Comparison of ENCODE assay signal across 2 cellular contexts in the genomic region with DNA sequence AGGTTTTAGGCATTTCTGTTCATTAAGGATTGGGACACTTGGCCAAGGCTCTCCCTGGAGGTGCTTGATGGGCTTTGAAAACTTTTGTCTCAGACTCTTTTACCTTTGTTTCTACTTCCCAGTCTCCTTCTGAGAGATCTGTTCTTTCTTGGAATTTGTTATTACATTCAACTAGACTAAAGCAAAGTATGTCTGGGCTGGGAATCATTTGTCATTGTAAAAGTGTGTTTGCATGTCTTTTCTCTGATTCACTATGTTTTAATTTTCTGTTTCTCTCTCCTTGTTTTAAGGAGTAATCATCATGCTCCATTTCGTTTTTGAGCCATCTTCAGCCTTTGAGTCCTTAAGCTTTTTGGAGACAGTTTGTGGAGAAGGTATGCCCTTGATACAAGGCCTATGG.
TF ChIP-seq lines count a peak whose summit lies in the region.

No MANE protein-coding gene starts in this region.

TF ChIP-seq in IMR-90, 13 proteins besides CTCF, POLR2A, EP300 and RAD21:
- TF ChIP-seq BHLHE40 (IDR thresholded peaks at IDR 0.05; ENCODE audit: low read depth, low read length) (no peak), MXI1 (IDR thresholded peaks at IDR 0.05; ENCODE audit: borderline replicate concordance, low read depth, low read length) (no peak), MAZ (IDR thresholded peaks at IDR 0.05; ENCODE audit: borderline replicate concordance, low read depth, low read length) (no peak), CEBPB (IDR thresholded peaks at IDR 0.05; ENCODE audit: low read depth, low read length) (no peak), NFE2L2 (IDR thresholded peaks at IDR 0.05; ENCODE audit: low read depth, low read length) (no peak), CHD1 (IDR thresholded peaks at IDR 0.05; ENCODE audit: low read depth, low read length) (no peak), MAFK (IDR thresholded peaks at IDR 0.05; ENCODE audit: low read depth, low read length) (no peak), RCOR1 (IDR thresholded peaks at IDR 0.05; ENCODE audit: insufficient replicate concordance, low read length) (no peak)
- TF ChIP-seq, protein P1, sequence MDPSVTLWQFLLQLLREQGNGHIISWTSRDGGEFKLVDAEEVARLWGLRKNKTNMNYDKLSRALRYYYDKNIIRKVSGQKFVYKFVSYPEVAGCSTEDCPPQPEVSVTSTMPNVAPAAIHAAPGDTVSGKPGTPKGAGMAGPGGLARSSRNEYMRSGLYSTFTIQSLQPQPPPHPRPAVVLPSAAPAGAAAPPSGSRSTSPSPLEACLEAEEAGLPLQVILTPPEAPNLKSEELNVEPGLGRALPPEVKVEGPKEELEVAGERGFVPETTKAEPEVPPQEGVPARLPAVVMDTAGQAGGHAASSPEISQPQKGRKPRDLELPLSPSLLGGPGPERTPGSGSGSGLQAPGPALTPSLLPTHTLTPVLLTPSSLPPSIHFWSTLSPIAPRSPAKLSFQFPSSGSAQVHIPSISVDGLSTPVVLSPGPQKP (IDR thresholded peaks at IDR 0.05; ENCODE audit: borderline replicate concordance, low read depth, low read length): no peak

TF ChIP-seq in K562, 482 proteins besides CTCF, POLR2A, EP300 and RAD21:
- TF ChIP-seq MBD2 (IDR thresholded peaks at IDR 0.05; ENCODE audit: borderline replicate concordance, low read depth): no peak
- TF ChIP-seq ZBTB7A (IDR thresholded peaks at IDR 0.05; ENCODE audit: borderline replicate concordance, control insufficient read depth, low read depth, low read length): no peak
- TF ChIP-seq TEAD1 (CRISPR knock-in tag; IDR thresholded peaks at IDR 0.05): no peak
- TF ChIP-seq, protein P2, sequence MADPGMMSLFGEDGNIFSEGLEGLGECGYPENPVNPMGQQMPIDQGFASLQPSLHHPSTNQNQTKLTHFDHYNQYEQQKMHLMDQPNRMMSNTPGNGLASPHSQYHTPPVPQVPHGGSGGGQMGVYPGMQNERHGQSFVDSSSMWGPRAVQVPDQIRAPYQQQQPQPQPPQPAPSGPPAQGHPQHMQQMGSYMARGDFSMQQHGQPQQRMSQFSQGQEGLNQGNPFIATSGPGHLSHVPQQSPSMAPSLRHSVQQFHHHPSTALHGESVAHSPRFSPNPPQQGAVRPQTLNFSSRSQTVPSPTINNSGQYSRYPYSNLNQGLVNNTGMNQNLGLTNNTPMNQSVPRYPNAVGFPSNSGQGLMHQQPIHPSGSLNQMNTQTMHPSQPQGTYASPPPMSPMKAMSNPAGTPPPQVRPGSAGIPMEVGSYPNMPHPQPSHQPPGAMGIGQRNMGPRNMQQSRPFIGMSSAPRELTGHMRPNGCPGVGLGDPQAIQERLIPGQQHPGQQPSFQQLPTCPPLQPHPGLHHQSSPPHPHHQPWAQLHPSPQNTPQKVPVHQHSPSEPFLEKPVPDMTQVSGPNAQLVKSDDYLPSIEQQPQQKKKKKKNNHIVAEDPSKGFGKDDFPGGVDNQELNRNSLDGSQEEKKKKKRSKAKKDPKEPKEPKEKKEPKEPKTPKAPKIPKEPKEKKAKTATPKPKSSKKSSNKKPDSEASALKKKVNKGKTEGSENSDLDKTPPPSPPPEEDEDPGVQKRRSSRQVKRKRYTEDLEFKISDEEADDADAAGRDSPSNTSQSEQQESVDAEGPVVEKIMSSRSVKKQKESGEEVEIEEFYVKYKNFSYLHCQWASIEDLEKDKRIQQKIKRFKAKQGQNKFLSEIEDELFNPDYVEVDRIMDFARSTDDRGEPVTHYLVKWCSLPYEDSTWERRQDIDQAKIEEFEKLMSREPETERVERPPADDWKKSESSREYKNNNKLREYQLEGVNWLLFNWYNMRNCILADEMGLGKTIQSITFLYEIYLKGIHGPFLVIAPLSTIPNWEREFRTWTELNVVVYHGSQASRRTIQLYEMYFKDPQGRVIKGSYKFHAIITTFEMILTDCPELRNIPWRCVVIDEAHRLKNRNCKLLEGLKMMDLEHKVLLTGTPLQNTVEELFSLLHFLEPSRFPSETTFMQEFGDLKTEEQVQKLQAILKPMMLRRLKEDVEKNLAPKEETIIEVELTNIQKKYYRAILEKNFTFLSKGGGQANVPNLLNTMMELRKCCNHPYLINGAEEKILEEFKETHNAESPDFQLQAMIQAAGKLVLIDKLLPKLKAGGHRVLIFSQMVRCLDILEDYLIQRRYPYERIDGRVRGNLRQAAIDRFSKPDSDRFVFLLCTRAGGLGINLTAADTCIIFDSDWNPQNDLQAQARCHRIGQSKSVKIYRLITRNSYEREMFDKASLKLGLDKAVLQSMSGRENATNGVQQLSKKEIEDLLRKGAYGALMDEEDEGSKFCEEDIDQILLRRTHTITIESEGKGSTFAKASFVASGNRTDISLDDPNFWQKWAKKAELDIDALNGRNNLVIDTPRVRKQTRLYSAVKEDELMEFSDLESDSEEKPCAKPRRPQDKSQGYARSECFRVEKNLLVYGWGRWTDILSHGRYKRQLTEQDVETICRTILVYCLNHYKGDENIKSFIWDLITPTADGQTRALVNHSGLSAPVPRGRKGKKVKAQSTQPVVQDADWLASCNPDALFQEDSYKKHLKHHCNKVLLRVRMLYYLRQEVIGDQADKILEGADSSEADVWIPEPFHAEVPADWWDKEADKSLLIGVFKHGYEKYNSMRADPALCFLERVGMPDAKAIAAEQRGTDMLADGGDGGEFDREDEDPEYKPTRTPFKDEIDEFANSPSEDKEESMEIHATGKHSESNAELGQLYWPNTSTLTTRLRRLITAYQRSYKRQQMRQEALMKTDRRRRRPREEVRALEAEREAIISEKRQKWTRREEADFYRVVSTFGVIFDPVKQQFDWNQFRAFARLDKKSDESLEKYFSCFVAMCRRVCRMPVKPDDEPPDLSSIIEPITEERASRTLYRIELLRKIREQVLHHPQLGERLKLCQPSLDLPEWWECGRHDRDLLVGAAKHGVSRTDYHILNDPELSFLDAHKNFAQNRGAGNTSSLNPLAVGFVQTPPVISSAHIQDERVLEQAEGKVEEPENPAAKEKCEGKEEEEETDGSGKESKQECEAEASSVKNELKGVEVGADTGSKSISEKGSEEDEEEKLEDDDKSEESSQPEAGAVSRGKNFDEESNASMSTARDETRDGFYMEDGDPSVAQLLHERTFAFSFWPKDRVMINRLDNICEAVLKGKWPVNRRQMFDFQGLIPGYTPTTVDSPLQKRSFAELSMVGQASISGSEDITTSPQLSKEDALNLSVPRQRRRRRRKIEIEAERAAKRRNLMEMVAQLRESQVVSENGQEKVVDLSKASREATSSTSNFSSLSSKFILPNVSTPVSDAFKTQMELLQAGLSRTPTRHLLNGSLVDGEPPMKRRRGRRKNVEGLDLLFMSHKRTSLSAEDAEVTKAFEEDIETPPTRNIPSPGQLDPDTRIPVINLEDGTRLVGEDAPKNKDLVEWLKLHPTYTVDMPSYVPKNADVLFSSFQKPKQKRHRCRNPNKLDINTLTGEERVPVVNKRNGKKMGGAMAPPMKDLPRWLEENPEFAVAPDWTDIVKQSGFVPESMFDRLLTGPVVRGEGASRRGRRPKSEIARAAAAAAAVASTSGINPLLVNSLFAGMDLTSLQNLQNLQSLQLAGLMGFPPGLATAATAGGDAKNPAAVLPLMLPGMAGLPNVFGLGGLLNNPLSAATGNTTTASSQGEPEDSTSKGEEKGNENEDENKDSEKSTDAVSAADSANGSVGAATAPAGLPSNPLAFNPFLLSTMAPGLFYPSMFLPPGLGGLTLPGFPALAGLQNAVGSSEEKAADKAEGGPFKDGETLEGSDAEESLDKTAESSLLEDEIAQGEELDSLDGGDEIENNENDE (IDR thresholded peaks at IDR 0.05; ENCODE audit: low read depth, low read length): no peak
- no peak for TF ChIP-seq FOXJ3 (CRISPR knock-in tag; IDR thresholded peaks at IDR 0.05)
- TF ChIP-seq, protein P3, sequence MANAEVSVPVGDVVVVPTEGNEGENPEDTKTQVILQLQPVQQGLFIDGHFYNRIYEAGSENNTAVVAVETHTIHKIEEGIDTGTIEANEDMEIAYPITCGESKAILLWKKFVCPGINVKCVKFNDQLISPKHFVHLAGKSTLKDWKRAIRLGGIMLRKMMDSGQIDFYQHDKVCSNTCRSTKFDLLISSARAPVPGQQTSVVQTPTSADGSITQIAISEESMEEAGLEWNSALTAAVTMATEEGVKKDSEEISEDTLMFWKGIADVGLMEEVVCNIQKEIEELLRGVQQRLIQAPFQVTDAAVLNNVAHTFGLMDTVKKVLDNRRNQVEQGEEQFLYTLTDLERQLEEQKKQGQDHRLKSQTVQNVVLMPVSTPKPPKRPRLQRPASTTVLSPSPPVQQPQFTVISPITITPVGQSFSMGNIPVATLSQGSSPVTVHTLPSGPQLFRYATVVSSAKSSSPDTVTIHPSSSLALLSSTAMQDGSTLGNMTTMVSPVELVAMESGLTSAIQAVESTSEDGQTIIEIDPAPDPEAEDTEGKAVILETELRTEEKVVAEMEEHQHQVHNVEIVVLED (CRISPR knock-in tag; IDR thresholded peaks at IDR 0.05): no peak
- TF ChIP-seq, protein P4, sequence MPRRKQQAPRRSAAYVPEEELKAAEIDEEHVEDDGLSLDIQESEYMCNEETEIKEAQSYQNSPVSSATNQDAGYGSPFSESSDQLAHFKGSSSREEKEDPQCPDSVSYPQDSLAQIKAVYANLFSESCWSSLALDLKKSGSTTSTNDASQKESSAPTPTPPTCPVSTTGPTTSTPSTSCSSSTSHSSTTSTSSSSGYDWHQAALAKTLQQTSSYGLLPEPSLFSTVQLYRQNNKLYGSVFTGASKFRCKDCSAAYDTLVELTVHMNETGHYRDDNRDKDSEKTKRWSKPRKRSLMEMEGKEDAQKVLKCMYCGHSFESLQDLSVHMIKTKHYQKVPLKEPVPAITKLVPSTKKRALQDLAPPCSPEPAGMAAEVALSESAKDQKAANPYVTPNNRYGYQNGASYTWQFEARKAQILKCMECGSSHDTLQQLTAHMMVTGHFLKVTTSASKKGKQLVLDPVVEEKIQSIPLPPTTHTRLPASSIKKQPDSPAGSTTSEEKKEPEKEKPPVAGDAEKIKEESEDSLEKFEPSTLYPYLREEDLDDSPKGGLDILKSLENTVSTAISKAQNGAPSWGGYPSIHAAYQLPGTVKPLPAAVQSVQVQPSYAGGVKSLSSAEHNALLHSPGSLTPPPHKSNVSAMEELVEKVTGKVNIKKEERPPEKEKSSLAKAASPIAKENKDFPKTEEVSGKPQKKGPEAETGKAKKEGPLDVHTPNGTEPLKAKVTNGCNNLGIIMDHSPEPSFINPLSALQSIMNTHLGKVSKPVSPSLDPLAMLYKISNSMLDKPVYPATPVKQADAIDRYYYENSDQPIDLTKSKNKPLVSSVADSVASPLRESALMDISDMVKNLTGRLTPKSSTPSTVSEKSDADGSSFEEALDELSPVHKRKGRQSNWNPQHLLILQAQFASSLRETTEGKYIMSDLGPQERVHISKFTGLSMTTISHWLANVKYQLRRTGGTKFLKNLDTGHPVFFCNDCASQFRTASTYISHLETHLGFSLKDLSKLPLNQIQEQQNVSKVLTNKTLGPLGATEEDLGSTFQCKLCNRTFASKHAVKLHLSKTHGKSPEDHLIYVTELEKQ (CRISPR knock-in tag; IDR thresholded peaks at IDR 0.05): no peak
- TF ChIP-seq NCOR1 (IDR thresholded peaks at IDR 0.05): no peak
- TF ChIP-seq ADNP (tag; IDR thresholded peaks at IDR 0.05): no peak
- TF ChIP-seq, protein P5, sequence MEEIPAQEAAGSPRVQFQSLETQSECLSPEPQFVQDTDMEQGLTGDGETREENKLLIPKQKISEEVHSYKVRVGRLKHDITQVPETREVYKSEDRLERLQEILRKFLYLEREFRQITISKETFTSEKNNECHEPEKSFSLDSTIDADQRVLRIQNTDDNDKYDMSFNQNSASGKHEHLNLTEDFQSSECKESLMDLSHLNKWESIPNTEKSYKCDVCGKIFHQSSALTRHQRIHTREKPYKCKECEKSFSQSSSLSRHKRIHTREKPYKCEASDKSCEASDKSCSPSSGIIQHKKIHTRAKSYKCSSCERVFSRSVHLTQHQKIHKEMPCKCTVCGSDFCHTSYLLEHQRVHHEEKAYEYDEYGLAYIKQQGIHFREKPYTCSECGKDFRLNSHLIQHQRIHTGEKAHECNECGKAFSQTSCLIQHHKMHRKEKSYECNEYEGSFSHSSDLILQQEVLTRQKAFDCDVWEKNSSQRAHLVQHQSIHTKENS (CRISPR knock-in tag; IDR thresholded peaks at IDR 0.05): no peak
- no peak for TF ChIP-seq L3MBTL2 (IDR thresholded peaks at IDR 0.05)
- TF ChIP-seq TEAD4 (IDR thresholded peaks at IDR 0.05; ENCODE audit: low read length): no peak
- TF ChIP-seq TEAD4 (CRISPR knock-in tag; IDR thresholded peaks at IDR 0.05; ENCODE audit: borderline replicate concordance): no peak
- no peak for TF ChIP-seq SETDB1 (IDR thresholded peaks at IDR 0.05; ENCODE audit: low read length)
- no peak for TF ChIP-seq ZSCAN29 (IDR thresholded peaks at IDR 0.05)
- TF ChIP-seq, protein P6, sequence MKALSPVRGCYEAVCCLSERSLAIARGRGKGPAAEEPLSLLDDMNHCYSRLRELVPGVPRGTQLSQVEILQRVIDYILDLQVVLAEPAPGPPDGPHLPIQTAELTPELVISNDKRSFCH (CRISPR knock-in tag; IDR thresholded peaks at IDR 0.05): no peak
- TF ChIP-seq, protein P6 (tag; IDR thresholded peaks at IDR 0.05): no peak
- no peak for TF ChIP-seq HDAC3 (IDR thresholded peaks at IDR 0.05; ENCODE audit: borderline replicate concordance, partially characterized antibody)
- no peak for TF ChIP-seq RB1 (IDR thresholded peaks at IDR 0.05; ENCODE audit: low read depth)
